Comparison of ENCODE assay signal across 8 cellular contexts in the genomic region with DNA sequence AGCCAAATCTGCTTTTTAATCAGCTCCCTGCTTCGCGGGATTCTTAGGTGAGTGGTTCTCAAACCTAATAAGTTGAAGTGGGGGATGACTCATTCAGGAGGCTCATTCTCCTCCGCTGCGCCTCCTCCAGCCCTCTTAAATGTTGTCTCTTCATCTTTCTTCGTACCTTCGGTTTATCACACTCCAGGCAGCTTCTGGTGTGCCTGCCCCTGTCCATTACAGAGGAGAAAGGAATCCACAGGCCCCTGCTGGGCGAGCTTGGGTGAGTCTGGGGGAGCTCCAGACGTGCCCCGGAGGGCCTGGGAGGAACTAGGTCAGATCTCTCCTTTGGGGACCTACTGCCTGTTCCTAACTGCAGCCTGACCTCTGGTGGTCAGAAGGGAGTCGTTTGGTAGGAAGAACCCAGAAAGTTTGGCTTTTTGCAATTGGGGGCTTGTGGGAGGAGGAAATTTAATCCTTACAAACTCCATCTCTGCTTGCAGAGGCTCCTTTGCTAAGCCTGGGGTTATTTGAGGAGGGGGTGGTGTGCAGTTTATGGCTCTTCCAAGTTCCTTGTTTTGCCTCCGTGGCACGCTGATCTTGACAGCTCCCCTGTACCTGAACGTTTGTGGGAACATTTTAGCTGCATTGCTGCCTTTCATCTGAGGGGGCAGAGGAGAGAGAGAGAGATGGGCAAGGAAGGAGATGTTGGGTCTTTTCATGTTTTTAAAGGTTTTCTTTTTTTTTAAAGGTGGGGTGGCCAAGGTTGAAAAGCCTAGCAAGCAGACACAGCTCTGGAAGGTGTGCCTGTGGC.
DNase-seq lines count a peak whose midpoint lies in the region; ATAC-seq and TF ChIP-seq lines count a peak whose summit lies in the region.

No MANE protein-coding gene starts in this region.

- peaks cover 0 to 2% (median 0%) of the 10 kb centered on the region in 5 experiments for H3K9me3 Mint-ChIP-seq in brain

- peak overlapping the region; percentile 85 for H2AFZ ChIP-seq in smooth muscle cell (ENCODE audit: low read depth)

- H3K4me3 Mint-ChIP-seq in brain = peak overlapping the region in 2 of 5 experiments; percentile 42 to 71

- no peaks in the 10 kb centered on the region for H3K9me3 ChIP-seq in iPS-15b (ENCODE audit: control insufficient read depth, insufficient read depth, low read length)
- H3K9me3 ChIP-seq in smooth muscle cell (replicated peaks; ENCODE audit: low read depth) = no peaks in the 10 kb centered on the region

- peak; percentile 52 to 55 for ATAC-seq in activated CD4-positive, CD25-positive, alpha-beta regulatory T cell treated with anti-CD3 and anti-CD28 coated beads, Interleukin-2, amount 50 U/mL, for 24 hours
- ATAC-seq in GM18517 (IDR thresholded peaks at IDR 0.05; ENCODE audit: unreplicated experiment) = no peak

- peak overlapping the region; percentile 78 for H3K4me2 ChIP-seq in smooth muscle cell

- H3K4me1 Mint-ChIP-seq in brain = peaks cover 19% of the 10 kb centered on the region

- H3K27ac Mint-ChIP-seq in brain = peak overlapping the region in 3 of 5 experiments; percentile 37 to 93 (median 76)

- H3K27me3 Mint-ChIP-seq in brain = no peaks in the 10 kb centered on the region

- H3K4me1 ChIP-seq in iPS-15b (ENCODE audit: control insufficient read depth, insufficient read depth, low read length) (peaks cover 3% of the 10 kb centered on the region), smooth muscle cell (ENCODE audit: low read depth) (no peaks in the 10 kb centered on the region)

- no peaks in the 10 kb centered on the region for H3K36me3 ChIP-seq in iPS-15b (ENCODE audit: control insufficient read depth, insufficient read depth, low read length)
- H3K36me3 ChIP-seq in smooth muscle cell (ENCODE audit: low read depth) = no peaks in the 10 kb centered on the region

- H4K20me1 ChIP-seq in smooth muscle cell (ENCODE audit: low read depth) = no peaks in the 10 kb centered on the region

- TF ChIP-seq EP300 in Ishikawa (IDR thresholded peaks at IDR 0.05; ENCODE audit: borderline replicate concordance) = no peak

- 17% methylated on average over 13 of the region's 13 CpGs for WGBS in smooth muscle cell (ENCODE audit: low lambda C conversion rate)

- H3K4me3 ChIP-seq in iPS-15b (ENCODE audit: low read depth, low read length) (peak overlapping the region; percentile 10), smooth muscle cell (peak overlapping the region; percentile 24)

- no peaks in the 10 kb centered on the region for H3F3A ChIP-seq in smooth muscle cell (ENCODE audit: low read depth)

- peak; percentile 73 for TF ChIP-seq RAD21 in Ishikawa (IDR thresholded peaks at IDR 0.05; ENCODE audit: low read depth)

- H3K27me3 ChIP-seq in iPS-15b (ENCODE audit: control insufficient read depth, insufficient read depth, low read length) = peaks cover 5% of the 10 kb centered on the region
- H3K27me3 ChIP-seq in smooth muscle cell (ENCODE audit: low read depth) = no peaks in the 10 kb centered on the region

- H3K9ac ChIP-seq in iPS-15b (ENCODE audit: low read depth, low read length) (no peak overlapping the region), smooth muscle cell (ENCODE audit: low read depth) (no peak overlapping the region)

- H3K36me3 Mint-ChIP-seq in brain = no peaks in the 10 kb centered on the region

- H3K27ac ChIP-seq in smooth muscle cell (ENCODE audit: low read depth) = no peak overlapping the region

- TF ChIP-seq CTCF in brain (conservative IDR thresholded peaks at IDR 0.05) = peak; percentile 82
- peak; percentile 62 for TF ChIP-seq CTCF in smooth muscle cell (IDR thresholded peaks at IDR 0.05; ENCODE audit: borderline replicate concordance, insufficient read depth, poor library complexity, severe bottlenecking)

- H3K79me2 ChIP-seq in smooth muscle cell (ENCODE audit: low read depth) = no peaks in the 10 kb centered on the region

- DNase-seq in activated CD4-positive, CD25-positive, alpha-beta regulatory T cell treated with anti-CD3 and anti-CD28 coated beads, Interleukin-2, amount 50 U/mL, for 72 hours = no peak
- peak; percentile 68 to 74 for DNase-seq in SHP77 (lab: John Stamatoyannopoulos, UW)
- DNase-seq in smooth muscle cell (lab: John Stamatoyannopoulos, UW; ENCODE audit: unreplicated experiment) = peak; percentile 19

TF ChIP-seq in Ishikawa, 13 proteins besides CTCF, POLR2A, EP300 and RAD21:
- TF ChIP-seq YY1 (IDR thresholded peaks at IDR 0.05; ENCODE audit: low read depth) (no peak), EGR1 (IDR thresholded peaks at IDR 0.05) (no peak), TAF1 (IDR thresholded peaks at IDR 0.05; ENCODE audit: low read depth) (no peak), TEAD4 (IDR thresholded peaks at IDR 0.05) (no peak), FOXM1 (IDR thresholded peaks at IDR 0.05; ENCODE audit: borderline replicate concordance, low read depth) (no peak), MAX (IDR thresholded peaks at IDR 0.05) (no peak), CEBPB (IDR thresholded peaks at IDR 0.05) (no peak), ZBTB7A (IDR thresholded peaks at IDR 0.05; ENCODE audit: low read depth) (no peak), CREB1 (IDR thresholded peaks at IDR 0.05; ENCODE audit: low read depth) (no peak)
- TF ChIP-seq, protein P1, sequence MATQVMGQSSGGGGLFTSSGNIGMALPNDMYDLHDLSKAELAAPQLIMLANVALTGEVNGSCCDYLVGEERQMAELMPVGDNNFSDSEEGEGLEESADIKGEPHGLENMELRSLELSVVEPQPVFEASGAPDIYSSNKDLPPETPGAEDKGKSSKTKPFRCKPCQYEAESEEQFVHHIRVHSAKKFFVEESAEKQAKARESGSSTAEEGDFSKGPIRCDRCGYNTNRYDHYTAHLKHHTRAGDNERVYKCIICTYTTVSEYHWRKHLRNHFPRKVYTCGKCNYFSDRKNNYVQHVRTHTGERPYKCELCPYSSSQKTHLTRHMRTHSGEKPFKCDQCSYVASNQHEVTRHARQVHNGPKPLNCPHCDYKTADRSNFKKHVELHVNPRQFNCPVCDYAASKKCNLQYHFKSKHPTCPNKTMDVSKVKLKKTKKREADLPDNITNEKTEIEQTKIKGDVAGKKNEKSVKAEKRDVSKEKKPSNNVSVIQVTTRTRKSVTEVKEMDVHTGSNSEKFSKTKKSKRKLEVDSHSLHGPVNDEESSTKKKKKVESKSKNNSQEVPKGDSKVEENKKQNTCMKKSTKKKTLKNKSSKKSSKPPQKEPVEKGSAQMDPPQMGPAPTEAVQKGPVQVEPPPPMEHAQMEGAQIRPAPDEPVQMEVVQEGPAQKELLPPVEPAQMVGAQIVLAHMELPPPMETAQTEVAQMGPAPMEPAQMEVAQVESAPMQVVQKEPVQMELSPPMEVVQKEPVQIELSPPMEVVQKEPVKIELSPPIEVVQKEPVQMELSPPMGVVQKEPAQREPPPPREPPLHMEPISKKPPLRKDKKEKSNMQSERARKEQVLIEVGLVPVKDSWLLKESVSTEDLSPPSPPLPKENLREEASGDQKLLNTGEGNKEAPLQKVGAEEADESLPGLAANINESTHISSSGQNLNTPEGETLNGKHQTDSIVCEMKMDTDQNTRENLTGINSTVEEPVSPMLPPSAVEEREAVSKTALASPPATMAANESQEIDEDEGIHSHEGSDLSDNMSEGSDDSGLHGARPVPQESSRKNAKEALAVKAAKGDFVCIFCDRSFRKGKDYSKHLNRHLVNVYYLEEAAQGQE (IDR thresholded peaks at IDR 0.05; ENCODE audit: low read depth) = no peak
- TF ChIP-seq, protein P2, sequence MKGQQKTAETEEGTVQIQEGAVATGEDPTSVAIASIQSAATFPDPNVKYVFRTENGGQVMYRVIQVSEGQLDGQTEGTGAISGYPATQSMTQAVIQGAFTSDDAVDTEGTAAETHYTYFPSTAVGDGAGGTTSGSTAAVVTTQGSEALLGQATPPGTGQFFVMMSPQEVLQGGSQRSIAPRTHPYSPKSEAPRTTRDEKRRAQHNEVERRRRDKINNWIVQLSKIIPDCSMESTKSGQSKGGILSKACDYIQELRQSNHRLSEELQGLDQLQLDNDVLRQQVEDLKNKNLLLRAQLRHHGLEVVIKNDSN (IDR thresholded peaks at IDR 0.05) = no peak
